In genomic region chr19:3771906-3772450, GRCh38 we compare ENCODE assay signal across 20 cellular contexts. TPM values are rescaled to one million over a fixed set of nuclear protein-coding genes. Genes with fewer than 3 reads are reported as not detected.
"Had no signal": no experiment of that assay in that cellular context is flagged by ENCODE, and none has a peak within 500 bp of the region (broad histone marks: within the 10 kb centered on the region; RNA-seq: fewer than 3 reads in every experiment).

Gene RAX2, minus strand, starts transcription at chr19:3772228. Its CDS starts 486 bp downstream, at chr19:3771742.

- H3K4me1 Mint-ChIP-seq: activated naive CD8-positive, alpha-beta T cell treated with anti-CD3 and anti-CD28 coated beads for 36 hours had no signal

- H3K9me3 Mint-ChIP-seq: activated naive CD8-positive, alpha-beta T cell treated with anti-CD3 and anti-CD28 coated beads for 36 hours; natural killer cell treated with Interleukin-12 subunit alpha and Interleukin-12 subunit beta and Interleukin-15 and Interleukin-18, amount 100 ng/mL, for 72 hours had no signal

- H3K9me3 ChIP-seq: colonic mucosa, left lung, pancreas, stomach had no signal

- H3K4me3 Mint-ChIP-seq: activated naive CD8-positive, alpha-beta T cell treated with anti-CD3 and anti-CD28 coated beads for 36 hours; natural killer cell treated with Interleukin-12 subunit alpha and Interleukin-12 subunit beta and Interleukin-15 and Interleukin-18, amount 100 ng/mL, for 72 hours had no signal

- DNase-seq: activated CD4-positive, alpha-beta T cell treated with anti-CD3 and anti-CD28 coated beads, Interleukin-2, amount 50 U/mL, for 1 hour; activated CD4-positive, CD25-positive, alpha-beta regulatory T cell; activated effector memory CD4-positive, alpha-beta T cell treated with anti-CD3 and anti-CD28 coated beads, Interleukin-2, amount 50 U/mL, for 16 hours; activated naive CD8-positive, alpha-beta T cell treated with anti-CD3 and anti-CD28 coated beads for 36 hours; activated T-cell treated with anti-CD3 and anti-CD28 coated beads, Interleukin-2, amount 50 U/mL, for 1 hour; colonic mucosa; foreskin melanocyte; head of caudate nucleus; islet precursor cell; mesenchymal stem cell; stimulated activated CD4-positive, alpha-beta T cell treated with anti-CD3 and anti-CD28 coated beads, Interleukin-15, amount 100 ng/mL, for 24 hours; stimulated activated CD4-positive, alpha-beta T cell treated with anti-CD3 and anti-CD28 coated beads, Interleukin-4, amount 100 ng/mL, for 24 hours; stomach; T-helper 1 cell had no signal

- H3K27ac Mint-ChIP-seq: activated naive CD8-positive, alpha-beta T cell treated with anti-CD3 and anti-CD28 coated beads for 36 hours; natural killer cell treated with Interleukin-12 subunit alpha and Interleukin-12 subunit beta and Interleukin-15 and Interleukin-18, amount 100 ng/mL, for 72 hours had no signal

- H3K27me3 Mint-ChIP-seq: activated naive CD8-positive, alpha-beta T cell treated with anti-CD3 and anti-CD28 coated beads for 36 hours; natural killer cell treated with Interleukin-12 subunit alpha and Interleukin-12 subunit beta and Interleukin-15 and Interleukin-18, amount 100 ng/mL, for 72 hours had no signal

- H3K36me3 Mint-ChIP-seq: natural killer cell treated with Interleukin-12 subunit alpha and Interleukin-12 subunit beta and Interleukin-15 and Interleukin-18, amount 100 ng/mL, for 72 hours had no signal

- ATAC-seq: left lung; natural killer cell treated with Interleukin-12 subunit alpha and Interleukin-12 subunit beta and Interleukin-15 and Interleukin-18, amount 100 ng/mL, for 72 hours had no signal

RNA-seq across cellular contexts. Expression of gene RAX2, which starts in this region (rescaled TPM):
- total RNA-seq: activated naive CD8-positive, alpha-beta T cell treated with anti-CD3 and anti-CD28 coated beads for 36 hours; astrocyte; colonic mucosa; left lung; pancreas; renal cortical epithelial cell; skeletal muscle tissue; stomach had no signal
